In the genomic region with DNA sequence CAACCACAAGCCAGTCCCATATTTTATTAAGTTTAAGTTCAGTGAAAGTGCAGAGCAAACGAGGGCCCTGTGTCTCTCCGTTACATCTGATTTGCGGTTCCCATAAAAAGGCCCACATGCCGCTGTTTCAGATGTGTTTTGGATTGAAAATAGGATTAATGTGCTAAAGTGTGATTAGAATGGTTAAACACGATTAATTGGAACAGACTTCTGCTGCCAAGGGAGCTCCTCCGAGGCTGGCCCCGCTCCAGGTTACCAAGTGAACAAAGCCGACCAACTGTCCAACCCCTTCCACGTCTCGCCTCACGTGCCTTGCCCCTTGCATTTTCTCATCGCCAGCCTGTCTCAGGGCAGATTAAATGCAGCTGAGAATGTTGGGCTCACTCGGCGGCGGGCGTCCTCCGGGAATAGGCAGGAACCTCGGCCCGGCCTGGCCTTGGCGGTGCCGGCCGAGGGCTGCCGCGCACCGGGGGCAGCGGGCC, we compare ENCODE assay signal across 9 cellular contexts.
A peak's percentile ranks its signal among the peaks of the same experiment; 100 is the strongest.
DNase-seq lines count a peak whose midpoint lies in the region; ATAC-seq and TF ChIP-seq lines count a peak whose summit lies in the region.
"Had no signal": no experiment of that assay in that cellular context is flagged by ENCODE, and none has a peak within 500 bp of the region (broad histone marks: within the 10 kb centered on the region; RNA-seq: fewer than 3 reads in every experiment).

No MANE protein-coding gene starts in this region.

- H3K9me3 Mint-ChIP-seq in activated T-cell treated with anti-CD3 and anti-CD28 coated beads, Interleukin-2, amount 50 U/mL, for 72 hours = no peaks in the 10 kb centered on the region
- no peaks in the 10 kb centered on the region for H3K9me3 Mint-ChIP-seq in CD8-positive, alpha-beta T cell
- H3K9me3 Mint-ChIP-seq: stimulated activated naive CD8-positive, alpha-beta T cell treated with anti-CD3 and anti-CD28 coated beads, Interleukin-15, Interleukin-2, amounts not matched to agents 100 ng/mL and 50 ng/mL, for 24 hours had no signal

- ATAC-seq in heart right ventricle (peak; percentile 68 to 88 (median 78)), GM19324 (IDR thresholded peaks at IDR 0.05; ENCODE audit: low FRiP score, unreplicated experiment) (no peak)
- ATAC-seq in activated T-cell treated with anti-CD3 and anti-CD28 coated beads, Interleukin-2, amount 50 U/mL, for 72 hours (replicated peaks in 1 of 2) = no peak
- ATAC-seq in CD8-positive, alpha-beta T cell = no peak

- no peak overlapping the region for H3K4me3 Mint-ChIP-seq in activated T-cell treated with anti-CD3 and anti-CD28 coated beads, Interleukin-2, amount 50 U/mL, for 72 hours
- H3K4me3 Mint-ChIP-seq in CD8-positive, alpha-beta T cell = no peak overlapping the region
- H3K4me3 Mint-ChIP-seq: stimulated activated naive CD8-positive, alpha-beta T cell treated with anti-CD3 and anti-CD28 coated beads, Interleukin-15, Interleukin-2, amounts not matched to agents 100 ng/mL and 50 ng/mL, for 24 hours had no signal

- peaks cover 0 to 14% (median 13%) of the 10 kb centered on the region in 9 donors for H3K4me1 ChIP-seq in heart right ventricle
- H3K4me1 ChIP-seq in CD8-positive, alpha-beta T cell (ENCODE audit: insufficient read depth, low read length) = no peaks in the 10 kb centered on the region

- intact Hi-C loops in heart right ventricle (cut with DNase I) = no loop called here
- intact Hi-C loops in CD8-positive, alpha-beta T cell (cut with DNase I, micrococcal nuclease) = no loop called here

- DNase-seq in EL (peak; percentile 5), NCI-H82 (lab: John Stamatoyannopoulos, UW) (peak; percentile 98), heart right ventricle (peak; percentile 60 to 71), retinal pigment epithelial cell (ENCODE audit: low read depth) (peak; percentile 99), iPS-NIHi11 (ENCODE audit: low spot score) (no peak)
- DNase-seq in activated T-cell treated with anti-CD3 and anti-CD28 coated beads, Interleukin-2, amount 50 U/mL, for 72 hours = no peak
- no peak for DNase-seq in CD8-positive, alpha-beta T cell

- H3K4me3 ChIP-seq in heart right ventricle (peak overlapping the region; percentile 4 to 45 (median 26)), retinal pigment epithelial cell (ENCODE audit: low read length) (peak overlapping the region; percentile 19)
- H3K4me3 ChIP-seq in CD8-positive, alpha-beta T cell (ENCODE audit: low read depth, low read length) = no peak overlapping the region

- H3K36me3 Mint-ChIP-seq in activated T-cell treated with anti-CD3 and anti-CD28 coated beads, Interleukin-2, amount 50 U/mL, for 72 hours (ENCODE audit: insufficient read depth in 2 of 2) = no peaks in the 10 kb centered on the region
- H3K36me3 Mint-ChIP-seq in CD8-positive, alpha-beta T cell = no peaks in the 10 kb centered on the region

- H3K4me1 Mint-ChIP-seq in activated T-cell treated with anti-CD3 and anti-CD28 coated beads, Interleukin-2, amount 50 U/mL, for 72 hours (ENCODE audit: low read depth) = no peaks in the 10 kb centered on the region
- H3K4me1 Mint-ChIP-seq in CD8-positive, alpha-beta T cell (ENCODE audit: low read depth) = no peaks in the 10 kb centered on the region

- no peak overlapping the region for H3K27ac Mint-ChIP-seq in activated T-cell treated with anti-CD3 and anti-CD28 coated beads, Interleukin-2, amount 50 U/mL, for 72 hours
- no peak overlapping the region for H3K27ac Mint-ChIP-seq in CD8-positive, alpha-beta T cell
- H3K27ac Mint-ChIP-seq: stimulated activated naive CD8-positive, alpha-beta T cell treated with anti-CD3 and anti-CD28 coated beads, Interleukin-15, Interleukin-2, amounts not matched to agents 100 ng/mL and 50 ng/mL, for 24 hours had no signal

- H3K27me3 ChIP-seq in heart right ventricle = peaks cover 0 to 14% (median 0%) of the 10 kb centered on the region in 7 donors
- H3K27me3 ChIP-seq in CD8-positive, alpha-beta T cell (ENCODE audit: insufficient read depth, low read length) = no peaks in the 10 kb centered on the region

- peak overlapping the region in 8 of 10 donors; percentile 26 to 73 (median 52) for H3K27ac ChIP-seq in heart right ventricle
- H3K27ac ChIP-seq in CD8-positive, alpha-beta T cell (ENCODE audit: low read depth, low read length) = no peak overlapping the region

- H3K9me3 ChIP-seq in heart right ventricle = no peaks in the 10 kb centered on the region
- H3K9me3 ChIP-seq in CD8-positive, alpha-beta T cell (ENCODE audit: low read length) = no peaks in the 10 kb centered on the region

- no peaks in the 10 kb centered on the region for H3K27me3 Mint-ChIP-seq in activated T-cell treated with anti-CD3 and anti-CD28 coated beads, Interleukin-2, amount 50 U/mL, for 72 hours (ENCODE audit: low read depth)
- no peaks in the 10 kb centered on the region for H3K27me3 Mint-ChIP-seq in CD8-positive, alpha-beta T cell (ENCODE audit: low read depth)
- H3K27me3 Mint-ChIP-seq: stimulated activated naive CD8-positive, alpha-beta T cell treated with anti-CD3 and anti-CD28 coated beads, Interleukin-15, Interleukin-2, amounts not matched to agents 100 ng/mL and 50 ng/mL, for 24 hours had no signal

- no peak for TF ChIP-seq CTCF in heart right ventricle (IDR thresholded peaks at IDR 0.05)
- TF ChIP-seq CTCF in retinal pigment epithelial cell (conservative IDR thresholded peaks at IDR 0.05; ENCODE audit: low read depth, low read length) = no peak
- TF ChIP-seq CTCF in CD8-positive, alpha-beta T cell (IDR thresholded peaks at IDR 0.05) = no peak

- POLR2A ChIA-PET in CD8-positive, alpha-beta T cell (lab: Charles Lee) = no interaction called here

- H3K36me3 ChIP-seq in heart right ventricle = no peaks in the 10 kb centered on the region
- H3K36me3 ChIP-seq in CD8-positive, alpha-beta T cell (ENCODE audit: insufficient read depth, low read length) = no peaks in the 10 kb centered on the region

- CTCF ChIA-PET in CD8-positive, alpha-beta T cell (lab: Charles Lee) = no interaction called here

- WGBS in heart right ventricle, 2 donors = 19 to 26% methylated on average over 26 of the region's 26 CpGs

Comparison
In these comparisons a context has a peak if more than half of its experiments do, and no peak if none do; other contexts are left out.
1. DNase-seq: peak in EL (single experiment), NCI-H82 (single experiment), heart right ventricle (2 of 2) and retinal pigment epithelial cell (single experiment); none in activated T-cell treated with anti-CD3 and anti-CD28 coated beads, Interleukin-2, amount 50 U/mL, for 72 hours (0 of 2), CD8-positive, alpha-beta T cell (0 of 7) and iPS-NIHi11 (single experiment).
2. ATAC-seq: peak in heart right ventricle (8 of 8); none in activated T-cell treated with anti-CD3 and anti-CD28 coated beads, Interleukin-2, amount 50 U/mL, for 72 hours (0 of 2), CD8-positive, alpha-beta T cell (single experiment) and GM19324 (single experiment).